In the genomic region with DNA sequence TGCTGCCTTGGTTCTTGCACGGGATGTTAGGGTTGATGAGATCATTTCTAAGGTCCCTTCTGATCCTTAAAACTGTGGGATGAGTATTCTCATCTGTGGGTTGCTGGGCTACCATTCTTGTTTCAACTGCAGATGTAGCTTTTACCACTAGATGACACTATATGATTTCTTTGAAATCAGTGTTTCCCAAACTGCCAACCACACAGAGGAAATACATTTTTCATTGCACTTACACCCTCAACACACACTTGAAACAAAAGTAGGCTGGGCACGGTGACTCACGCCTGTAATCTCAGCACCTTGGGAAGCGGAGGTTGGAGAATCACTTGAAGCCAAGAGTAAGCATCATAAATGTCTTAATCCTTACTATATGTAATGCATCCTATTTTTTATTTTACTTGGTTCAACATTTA, we compare ENCODE assay signal across 8 cellular contexts. TPM values are rescaled to one million over a fixed set of nuclear protein-coding genes. Genes with fewer than 3 reads are reported as not detected.
DNase-seq lines count a peak whose midpoint lies in the region; ATAC-seq and TF ChIP-seq lines count a peak whose summit lies in the region.

No MANE protein-coding gene starts in this region.

- peak; percentile 49 for TF ChIP-seq CTCF in AG04449 (IDR thresholded peaks at IDR 0.05; ENCODE audit: insufficient read depth, low read length, missing control alignments)
- peak; percentile 49; the same call in 1 of the 2 replicates for TF ChIP-seq CTCF in GM12874 (IDR thresholded peaks at IDR 0.05; ENCODE audit: insufficient read depth, low read depth, low read length)
- peak; percentile 20 for TF ChIP-seq CTCF in thoracic aorta (IDR thresholded peaks at IDR 0.05)

- no peaks in the 10 kb centered on the region for H3K36me3 ChIP-seq in thoracic aorta

- CTCF ChIA-PET in AG04449 (lab: Yijun Ruan, JAX) = interaction anchor here (0.7 to 5.3 kb wide), 14 partner anchors 9 to 292 kb away, joined by 3 to 77 read pairs (median 4); partner anchors contain the start of gene LCMT1

- peaks cover 0 to 3% of the 10 kb centered on the region in 2 donors for H3K4me1 ChIP-seq in thoracic aorta (ENCODE audit: control insufficient read depth in 1 of 2, low read depth in 2 of 2)

- no peak overlapping the region for H3K27ac ChIP-seq in thoracic aorta

- no peak for ATAC-seq in thoracic aorta (ENCODE audit: insufficient number of reproducible peaks, low FRiP score, low read depth)
- ATAC-seq in HG03442 (IDR thresholded peaks at IDR 0.05; ENCODE audit: unreplicated experiment) = no peak

- POLR2A ChIA-PET in AG04449 (lab: Yijun Ruan, JAX) = no interaction called here

- peak; percentile 44 for DNase-seq in AG04449 (ENCODE audit: low read depth, low spot score)
- DNase-seq in OCI-M1 (lab: John Stamatoyannopoulos, UW) = peak; percentile 62
- peak; percentile 80 for DNase-seq in astrocyte of the hippocampus (ENCODE audit: low read depth, low spot score)
- peak; percentile 28 for DNase-seq in left kidney (ENCODE audit: low read depth, low spot score)
- DNase-seq in thoracic aorta (ENCODE audit: low spot score) = no peak
- DNase-seq in DMS114 treated with DMSO at 0.1 percent for 48 hours (lab: John Stamatoyannopoulos, UW; ENCODE audit: unreplicated experiment) = no peak

- H3K9me3 ChIP-seq in thoracic aorta = no peaks in the 10 kb centered on the region

- H3K4me3 ChIP-seq in AG04449 (ENCODE audit: low read depth, low read length) (no peak overlapping the region), thoracic aorta (no peak overlapping the region)

- no peaks in the 10 kb centered on the region for H3K27me3 ChIP-seq in thoracic aorta (replicated peaks; ENCODE audit: insufficient read depth)

RNA-seq across cellular contexts. Expression of gene LCMT1, which starts 15.3 kb away (rescaled TPM):
- 10 to 100 TPM; 31.0 to 42.5 TPM for total RNA-seq in thoracic aorta

Comparison
In these comparisons a context has a peak if more than half of its experiments do, and no peak if none do; other contexts are left out.
1. DNase-seq: peak in AG04449 (single experiment), OCI-M1 (single experiment), astrocyte of the hippocampus (single experiment) and left kidney (single experiment); none in thoracic aorta (single experiment) and DMS114 treated with DMSO at 0.1 percent for 48 hours (single experiment).
2. Peak in every context shown above with its lines, with median percentiles within 50 percentile points of each other: CTCF ChIP-seq.